ENCODE assay signal across 8 cellular contexts in genomic region chr21:28051662-28052061, GRCh38.
DNase-seq lines count a peak whose midpoint lies in the region; ATAC-seq, FAIRE-seq and TF ChIP-seq lines count a peak whose summit lies in the region.
"Not testable (repeated sequence)": the region's sequence is repeated elsewhere in the genome, so short reads cannot be mapped to it uniquely, and the experiment has no call there.

No MANE protein-coding gene starts in this region.

- CTCF ChIA-PET in K562 (lab: Yijun Ruan, JAX; ENCODE audit: low intra/inter-chr PET ratio): interaction anchor here (1.3 to 1.7 kb wide), 2 partner anchors 1201 to 1202 kb away, joined by 4 to 7 read pairs; no protein-coding TSS in a partner anchor

- H3K9ac ChIP-seq in K562 (ENCODE audit: insufficient read depth in 1 of 2, low read depth in 2 of 2, low read length in 2 of 2): not testable (repeated sequence)

- 0% methylated on average over 4 of the region's 4 CpGs for WGBS in K562 (ENCODE audit: insufficient coverage, low coverage, missing lambda C conversion rate)
- WGBS in psoas muscle, 3 donors: 20 to 22% (median 21%) methylated on average over 4 of the region's 4 CpGs

- TF ChIP-seq RAD21 in K562 (CRISPR knock-in tag; conservative IDR thresholded peaks at IDR 0.05 in 1 of 2, IDR thresholded peaks at IDR 0.05 in 1 of 2): peak; percentile 51 to 54

- not testable (repeated sequence) for H2AFZ ChIP-seq in K562 (ENCODE audit: low read depth, low read length)

- H3K36me3 ChIP-seq in GM06990 (ENCODE audit: control insufficient read depth, insufficient read depth, low read length); K562 (ENCODE audit: control insufficient read depth, insufficient read depth, low read length); psoas muscle (ENCODE audit: insufficient read depth in 1 of 2, low read depth in 1 of 2): not testable (repeated sequence)

- peak; percentile 65 for TF ChIP-seq CTCF in 22Rv1 (IDR thresholded peaks at IDR 0.05)
- peak; percentile 6 for TF ChIP-seq CTCF in GM06990 (IDR thresholded peaks at IDR 0.05; ENCODE audit: insufficient read depth, low read length, poor library complexity, severe bottlenecking)
- peak in 1 of 3 experiments; percentile 20; a peak in 1 of 6 replicates for TF ChIP-seq CTCF in K562 (IDR thresholded peaks at IDR 0.05 in 2 of 3, conservative IDR thresholded peaks at IDR 0.05 in 1 of 3; ENCODE audit: insufficient read depth in 2 of 3, low read depth in 1 of 3, low read length in 3 of 3)
- peak; percentile 43 for TF ChIP-seq CTCF in fibroblast of mammary gland (conservative IDR thresholded peaks at IDR 0.05; ENCODE audit: control insufficient read depth, insufficient read depth, low read depth, low read length)
- TF ChIP-seq CTCF in psoas muscle (IDR thresholded peaks at IDR 0.05): peak; percentile 71

- not testable (repeated sequence) for BruUV-seq in K562 (replicated peaks; lab: Mats Ljungman, UMichigan)

- H3K4me1 ChIP-seq in K562 (replicated peaks in 1 of 2; ENCODE audit: control insufficient read depth in 2 of 2, insufficient read depth in 2 of 2, low read length in 2 of 2); psoas muscle: not testable (repeated sequence)

- FAIRE-seq in RCC 7860 (lab: Jason Lieb, UNC): peak; percentile 92
- not testable (repeated sequence) for FAIRE-seq in K562 (lab: Jason Lieb, UNC)

- POLR2A ChIA-PET in K562 (lab: Yijun Ruan, JAX): not testable (repeated sequence)

- DNase-seq in GM06990 (ENCODE audit: extremely low read depth, insufficient read length); psoas muscle: not testable (repeated sequence)
- DNase-seq in NAMALWA (ENCODE audit: low spot score) (peak; percentile 48), RCC 7860 (ENCODE audit: low spot score) (peak; percentile 39), K562 (ENCODE audit: extremely low read depth in 1 of 4, low spot score in 3 of 4) (peak in 1 of 4 experiments; percentile 1), fibroblast of mammary gland (ENCODE audit: low read depth) (peak; percentile 58), kidney glomerular epithelial cell (lab: John Stamatoyannopoulos, UW) (peak; percentile 73)

- H3K9me3 ChIP-seq in K562 (replicated peaks; ENCODE audit: control insufficient read depth, insufficient read depth, low read depth, low read length); psoas muscle: not testable (repeated sequence)

- H3K4me2 ChIP-seq in K562 (ENCODE audit: insufficient read depth, low read length): not testable (repeated sequence)

- not testable (repeated sequence) for H3K27me3 ChIP-seq in GM06990 (replicated peaks; ENCODE audit: control insufficient read depth, insufficient read depth, low read length); K562 (ENCODE audit: control insufficient read depth in 2 of 2, insufficient read depth in 2 of 2, low read length in 2 of 2); psoas muscle (ENCODE audit: insufficient read depth in 3 of 3, low read length in 2 of 3)

- not testable (repeated sequence) for H3K79me2 ChIP-seq in K562 (ENCODE audit: control insufficient read depth, insufficient read depth, low read length)

- H3K4me3 ChIP-seq in GM06990 (replicated peaks; ENCODE audit: low read depth, low read length); K562; fibroblast of mammary gland (ENCODE audit: control insufficient read depth, low read depth, low read length): not testable (repeated sequence)
- H3K4me3 ChIP-seq in psoas muscle: peak overlapping the region; percentile 21

- intact Hi-C loops in K562 (cut with micrococcal nuclease) (loop anchor here (5.0 kb wide), 1 partner anchor 1199 kb away; no protein-coding TSS in a partner anchor), psoas muscle (cut with DNase I) (loop anchor here (5.0 to 10.0 kb wide), 3 partner anchors 347 to 1199 kb away; no protein-coding TSS in a partner anchor)

- not testable (repeated sequence) for TF ChIP-seq POLR2A in K562 (conservative IDR thresholded peaks at IDR 0.05)

- not testable (repeated sequence) for ATAC-seq in K562
- peak; percentile 58 to 88 (median 67) for ATAC-seq in psoas muscle

- not testable (repeated sequence) for H3K27ac ChIP-seq in 22Rv1; K562 (ENCODE audit: extremely low read depth, low read depth, low read length); psoas muscle

- not testable (repeated sequence) for H4K20me1 ChIP-seq in K562 (replicated peaks; ENCODE audit: control insufficient read depth, insufficient read depth, low read length)

- H3K9me1 ChIP-seq in K562 (ENCODE audit: control insufficient read depth, insufficient read depth, low read length): not testable (repeated sequence)

- TF ChIP-seq EP300 in K562 (IDR thresholded peaks at IDR 0.05; ENCODE audit: low read length): not testable (repeated sequence)

- in situ Hi-C loops in K562 (cut with MboI): not testable (repeated sequence)
